8 cellular contexts compared by ENCODE assay signal in the genomic region with DNA sequence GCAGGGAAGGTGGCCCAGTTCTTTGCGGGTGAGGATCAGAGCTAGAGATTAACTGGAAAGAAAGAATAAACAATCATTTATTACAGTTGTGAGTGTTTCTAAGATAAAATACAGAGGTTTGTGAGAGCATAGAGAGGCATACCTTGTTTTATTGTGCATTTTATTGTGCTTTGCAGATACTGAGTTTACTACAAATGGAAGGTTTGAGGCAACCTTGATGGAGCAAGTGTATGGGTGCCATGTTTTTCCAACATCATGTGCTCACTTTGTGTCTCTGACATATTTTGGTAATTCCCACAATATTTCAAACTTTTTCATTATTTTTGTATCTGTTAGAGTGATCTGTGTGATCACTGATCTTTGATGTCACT. TPM values are rescaled to one million over a fixed set of nuclear protein-coding genes. Genes with fewer than 3 reads are reported as not detected.
DNase-seq lines count a peak whose midpoint lies in the region; ATAC-seq and TF ChIP-seq lines count a peak whose summit lies in the region.

No MANE protein-coding gene starts in this region.

- no peaks in the 10 kb centered on the region for H3K9me3 Mint-ChIP-seq in natural killer cell treated with Interleukin-12 subunit alpha and Interleukin-12 subunit beta and Interleukin-15 and Interleukin-18, amount 100 ng/mL, for 72 hours

- H3K4me3 ChIP-seq in BJ (ENCODE audit: low read depth, low read length) (peak overlapping the region; percentile 62), Karpas-422 (ENCODE audit: low read length) (peak overlapping the region; percentile 84), choroid plexus epithelial cell (ENCODE audit: low read depth, low read length) (peak overlapping the region; percentile 74)

- no peaks in the 10 kb centered on the region for H3K27me3 Mint-ChIP-seq in natural killer cell treated with Interleukin-12 subunit alpha and Interleukin-12 subunit beta and Interleukin-15 and Interleukin-18, amount 100 ng/mL, for 72 hours

- ATAC-seq in natural killer cell treated with Interleukin-12 subunit alpha and Interleukin-12 subunit beta and Interleukin-15 and Interleukin-18, amount 100 ng/mL, for 72 hours, result no peak
- ATAC-seq in GM19035 (IDR thresholded peaks at IDR 0.05; ENCODE audit: unreplicated experiment) (no peak), GM19452 (IDR thresholded peaks at IDR 0.05; ENCODE audit: unreplicated experiment) (no peak)

- CTCF ChIA-PET in BJ (lab: Yijun Ruan, JAX), result no interaction called here

- peak overlapping the region; percentile 85 for H3K9ac ChIP-seq in Karpas-422 (ENCODE audit: low read length)

- H3K4me1 ChIP-seq in Karpas-422 (ENCODE audit: low read length), result peaks cover 20% of the 10 kb centered on the region

- H3K4me1 Mint-ChIP-seq in natural killer cell treated with Interleukin-12 subunit alpha and Interleukin-12 subunit beta and Interleukin-15 and Interleukin-18, amount 100 ng/mL, for 72 hours (ENCODE audit: low read depth in 2 of 2), result peaks cover 29 to 30% of the 10 kb centered on the region in 2 donors

- no peaks in the 10 kb centered on the region for H3K9me3 ChIP-seq in Karpas-422 (ENCODE audit: low read length)

- H4K20me1 ChIP-seq in Karpas-422 (ENCODE audit: insufficient read depth, low read depth, low read length), result no peaks in the 10 kb centered on the region

- H2AFZ ChIP-seq in Karpas-422 (ENCODE audit: low read length), result 0 out of 2 replicates have a peak overlapping the region, but pooled peaks have one; percentile 11

- H3K4me2 ChIP-seq in Karpas-422 (ENCODE audit: low read depth, low read length, poor library complexity, severe bottlenecking), result peak overlapping the region; percentile 99

- H3K4me3 Mint-ChIP-seq in natural killer cell treated with Interleukin-12 subunit alpha and Interleukin-12 subunit beta and Interleukin-15 and Interleukin-18, amount 100 ng/mL, for 72 hours, result peak overlapping the region; percentile 95

- TF ChIP-seq CTCF in BJ (IDR thresholded peaks at IDR 0.05; ENCODE audit: insufficient read depth, low read depth, low read length), result no peak
- TF ChIP-seq CTCF in choroid plexus epithelial cell (conservative IDR thresholded peaks at IDR 0.05; ENCODE audit: low read depth, low read length), result no peak

- H3K79me2 ChIP-seq in Karpas-422 (ENCODE audit: low read length), result peaks cover 28% of the 10 kb centered on the region

- peak overlapping the region; percentile 84; the same call in 1 of the 2 replicates for H3K27ac ChIP-seq in Karpas-422 (ENCODE audit: low read length)

- H3K9me2 ChIP-seq in Karpas-422 (replicated peaks; ENCODE audit: insufficient read depth, low read length), result no peaks in the 10 kb centered on the region

- POLR2A ChIA-PET in BJ (lab: Charles Lee), result no interaction called here

- no peaks in the 10 kb centered on the region for H3K27me3 ChIP-seq in BJ (ENCODE audit: control insufficient read depth, insufficient read depth, low read length)
- H3K27me3 ChIP-seq in Karpas-422 (ENCODE audit: low read length), result no peaks in the 10 kb centered on the region

- DNase-seq in BJ (ENCODE audit: low read depth), result no peak
- DNase-seq in Karpas-422, result no peak
- DNase-seq in choroid plexus epithelial cell (ENCODE audit: low read depth), result no peak
- DNase-seq in natural killer cell treated with Interleukin-12 subunit alpha and Interleukin-12 subunit beta and Interleukin-15 and Interleukin-18, amount 100 ng/mL, for 72 hours (ENCODE audit: low spot score), result no peak
- DNase-seq in NK-92 (lab: John Stamatoyannopoulos, UW; ENCODE audit: unreplicated experiment), result no peak
- no peak for DNase-seq in DMS114 treated with DMSO at 0.1 percent for 48 hours (lab: John Stamatoyannopoulos, UW; ENCODE audit: unreplicated experiment)

- peak overlapping the region; percentile 92 to 94 for H3K27ac Mint-ChIP-seq in natural killer cell treated with Interleukin-12 subunit alpha and Interleukin-12 subunit beta and Interleukin-15 and Interleukin-18, amount 100 ng/mL, for 72 hours

- H3K36me3 Mint-ChIP-seq in natural killer cell treated with Interleukin-12 subunit alpha and Interleukin-12 subunit beta and Interleukin-15 and Interleukin-18, amount 100 ng/mL, for 72 hours, result peaks cover 6% of the 10 kb centered on the region

- H3K36me3 ChIP-seq in BJ (ENCODE audit: control insufficient read depth, insufficient read depth, low read length), result no peaks in the 10 kb centered on the region
- 0 out of 2 replicates have a peak, but pooled peaks cover 3% of the 10 kb centered on the region for H3K36me3 ChIP-seq in Karpas-422 (ENCODE audit: insufficient read depth, low read length)

RNA-seq across cellular contexts. Expression of a gene that starts 0.7 kb away (rescaled TPM):
- polyA plus RNA-seq in BJ (2011; rRNA removed), result 2.6 and 4.7 TPM in 2 replicates
- polyA minus RNA-seq in BJ (2011; rRNA and poly(A)+ RNA removed), result 0.93 and 2.0 TPM in 2 replicates
- 15.7 and 21.8 TPM in 2 replicates for total RNA-seq in Karpas-422 (2014; rRNA removed; shearing (Covaris generic); ENCODE audit: low replicate concordance)
- total RNA-seq in natural killer cell treated with Interleukin-12 subunit alpha and Interleukin-12 subunit beta and Interleukin-15 and Interleukin-18, amount 100 ng/mL, for 72 hours, result 1 to 10 TPM; 4.7 to 6.5 TPM

RNA-seq across cellular contexts. Expression of a gene that starts 32.0 kb away (rescaled TPM):
- polyA plus RNA-seq in BJ (2011; rRNA removed), result 11.4 and 32.9 TPM in 2 replicates
- polyA minus RNA-seq in BJ (2011; rRNA and poly(A)+ RNA removed), result 9.9 and 11.0 TPM in 2 replicates
- total RNA-seq in Karpas-422 (2014; rRNA removed; shearing (Covaris generic); ENCODE audit: low replicate concordance), result 15.0 and 57.2 TPM in 2 replicates
- 10 to 100 TPM; 20.6 to 23.0 TPM for total RNA-seq in natural killer cell treated with Interleukin-12 subunit alpha and Interleukin-12 subunit beta and Interleukin-15 and Interleukin-18, amount 100 ng/mL, for 72 hours

RNA-seq across cellular contexts. Expression of a gene that starts 41.2 kb away (rescaled TPM):
- polyA plus RNA-seq in BJ (2011; rRNA removed), result 71.8 and 126 TPM in 2 replicates
- polyA minus RNA-seq in BJ (2011; rRNA and poly(A)+ RNA removed), result 30.9 and 43.5 TPM in 2 replicates
- total RNA-seq in Karpas-422 (2014; rRNA removed; shearing (Covaris generic); ENCODE audit: low replicate concordance), result 98.5 and 128 TPM in 2 replicates
- total RNA-seq in natural killer cell treated with Interleukin-12 subunit alpha and Interleukin-12 subunit beta and Interleukin-15 and Interleukin-18, amount 100 ng/mL, for 72 hours, result 10 to 100 TPM; 47.9 to 57.0 TPM
